ENCODE assay signal across 24 cellular contexts in the genomic region with DNA sequence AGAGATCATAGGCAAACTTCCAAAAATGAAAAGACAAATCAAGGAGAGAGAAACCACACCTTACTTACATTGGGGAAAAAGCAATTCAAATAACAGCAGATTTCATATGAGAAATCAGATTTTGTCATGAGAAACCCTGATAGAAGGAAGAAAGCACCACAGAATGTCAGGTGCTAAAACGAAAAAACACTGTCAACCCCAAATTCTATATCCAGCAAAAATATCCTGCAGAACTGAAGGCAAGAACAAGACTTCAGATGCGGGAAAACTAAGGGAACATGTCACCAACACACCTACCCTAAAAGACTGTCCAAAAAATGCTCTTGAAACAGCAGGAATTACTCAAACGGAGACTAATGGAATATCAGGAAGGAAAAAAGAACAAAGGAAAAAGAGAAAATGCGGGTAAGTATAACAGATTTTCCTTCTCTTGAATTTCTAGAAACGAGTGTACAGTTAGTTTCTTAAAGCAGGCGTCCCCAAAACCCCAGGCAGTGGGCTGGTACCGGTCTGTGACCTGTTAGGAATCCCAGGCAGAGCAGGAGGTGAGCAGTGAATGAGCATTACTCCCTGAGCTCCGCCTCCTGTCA.
"Had no signal": no experiment of that assay in that cellular context is flagged by ENCODE, and none has a peak within 500 bp of the region (broad histone marks: within the 10 kb centered on the region; RNA-seq: fewer than 3 reads in every experiment).

No MANE protein-coding gene starts in this region.

- H3K27ac ChIP-seq: transverse colon, uterus had no signal

- H3K4me3 Mint-ChIP-seq: activated B cell treated with CpG ODN at 0.5 μM for 24 hours; activated CD4-positive, alpha-beta T cell treated with anti-CD3 and anti-CD28 coated beads for 36 hours; activated T-cell treated with anti-CD3 and anti-CD28 coated beads, Interleukin-2, amount 50 U/mL, for 24 hours; dendritic cell treated with granulocyte-macrophage colony-stimulating factor and Interleukin-4, amounts not matched to agents 40 ng/mL and 50 ng/mL, for 4 days; stimulated activated naive B cell treated with anti-CD40 and anti-IgM and Interleukin-4, amounts not matched to agents 10 μg/mL and 1 μg/mL and 100 μg/mL, for 72 hours; T-helper 17 cell had no signal

- H3K27ac Mint-ChIP-seq: activated B cell treated with CpG ODN at 0.5 μM for 24 hours; activated CD4-positive, alpha-beta T cell treated with anti-CD3 and anti-CD28 coated beads for 36 hours; activated T-cell treated with anti-CD3 and anti-CD28 coated beads, Interleukin-2, amount 50 U/mL, for 24 hours; dendritic cell treated with granulocyte-macrophage colony-stimulating factor and Interleukin-4, amounts not matched to agents 40 ng/mL and 50 ng/mL, for 4 days; stimulated activated naive B cell treated with anti-CD40 and anti-IgM and Interleukin-4, amounts not matched to agents 10 μg/mL and 1 μg/mL and 100 μg/mL, for 72 hours; T-helper 17 cell had no signal

- FAIRE-seq: frontal cortex had no signal

- DNase-seq: activated B cell treated with CpG ODN at 0.5 μM for 24 hours; activated CD4-positive, alpha-beta T cell treated with anti-CD3 and anti-CD28 coated beads for 36 hours; activated CD4-positive, alpha-beta T cell treated with anti-CD3 and anti-CD28 coated beads, Interleukin-2, amount 50 U/mL, for 4 hours; activated CD8-positive, alpha-beta memory T cell treated with anti-CD3 and anti-CD28 coated beads for 24 hours; activated CD8-positive, alpha-beta memory T cell treated with anti-CD3 and anti-CD28 coated beads, Interleukin-2, amount 50 U/mL, for 4 hours; activated naive CD4-positive, alpha-beta T cell treated with anti-CD3 and anti-CD28 coated beads, Interleukin-2, amount 50 U/mL, for 16 hours; activated T-cell treated with anti-CD3 and anti-CD28 coated beads, Interleukin-2, amount 50 U/mL, for 24 hours; anterior cingulate cortex; body of pancreas; effector CD8-positive, alpha-beta T cell; hypothalamus; left ventricle myocardium superior; mammary epithelial cell; posterior cingulate gyrus; stimulated activated CD4-positive, alpha-beta T cell treated with anti-CD3 and anti-CD28 coated beads, Interleukin-2, amount 100 ng/mL, for 48 hours; stimulated activated CD8-positive, alpha-beta memory T cell treated with anti-CD3 and anti-CD28 coated beads, Interleukin-4, amount 100 ng/mL, for 48 hours; stimulated activated naive B cell treated with anti-CD40 and anti-IgM and Interleukin-4, amounts not matched to agents 10 μg/mL and 1 μg/mL and 100 μg/mL, for 72 hours; T-helper 17 cell; transverse colon; uterus had no signal

- H3K9me3 ChIP-seq: uterus had no signal

- H3K27me3 ChIP-seq: body of pancreas, cardiac muscle cell, uterus had no signal

- H3K4me3 ChIP-seq: body of pancreas, cardiac muscle cell, transverse colon, uterus had no signal

- H3K36me3 ChIP-seq: cardiac muscle cell, transverse colon, uterus had no signal

- ATAC-seq: activated CD4-positive, alpha-beta T cell treated with anti-CD3 and anti-CD28 coated beads for 36 hours; body of pancreas; esophagus mucosa; left ventricle myocardium superior; stimulated activated naive B cell treated with anti-CD40 and anti-IgM and Interleukin-4, amounts not matched to agents 10 μg/mL and 1 μg/mL and 100 μg/mL, for 72 hours; T-helper 17 cell had no signal
